Comparison of ENCODE assay signal across 8 cellular contexts in the genomic region with DNA sequence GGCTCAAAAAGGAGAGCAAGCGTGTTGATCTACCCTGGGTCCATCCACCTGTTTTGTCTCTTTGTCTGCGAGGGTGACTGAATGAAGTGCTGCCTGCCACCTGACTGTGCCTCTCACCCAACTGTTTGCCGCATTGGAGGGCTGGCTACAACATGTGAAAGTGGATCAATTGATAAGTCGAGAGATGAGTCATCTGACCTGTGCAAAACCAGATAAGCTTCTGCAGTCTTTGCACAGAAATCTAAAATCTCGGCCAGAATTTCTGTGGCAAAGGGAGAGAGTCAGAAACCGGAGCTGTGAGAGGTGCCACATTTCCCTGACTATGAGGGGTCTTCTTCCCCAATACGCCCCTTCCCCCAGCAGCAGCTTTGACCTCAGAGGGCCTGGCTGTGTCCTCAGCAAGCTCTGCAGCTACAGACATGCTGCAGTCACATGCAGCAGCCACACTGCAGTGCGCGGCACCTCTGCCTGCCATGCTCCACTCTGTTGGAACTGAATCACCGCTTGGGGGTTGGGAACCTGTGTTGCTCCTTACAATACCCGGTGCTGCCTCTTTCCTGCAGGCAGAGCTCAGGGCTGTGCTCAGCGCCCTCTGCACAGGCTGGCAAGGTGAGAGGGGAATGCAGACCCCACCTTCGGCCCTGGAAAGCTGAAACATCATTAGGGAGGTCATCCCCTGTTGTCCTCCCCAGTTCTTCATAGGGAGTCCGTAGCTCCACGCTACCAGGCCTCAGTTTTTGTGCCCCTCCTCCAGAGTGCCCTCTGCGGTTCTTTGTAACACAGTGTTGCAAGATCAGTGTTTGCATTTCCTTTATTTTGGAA. TPM values are rescaled to one million over a fixed set of nuclear protein-coding genes. Genes with fewer than 3 reads are reported as not detected.
DNase-seq lines count a peak whose midpoint lies in the region; ATAC-seq and TF ChIP-seq lines count a peak whose summit lies in the region.

No MANE protein-coding gene starts in this region.

- no peak for TF ChIP-seq CTCF in lower lobe of right lung (IDR thresholded peaks at IDR 0.05)
- TF ChIP-seq CTCF in endothelial cell (IDR thresholded peaks at IDR 0.05; ENCODE audit: unreplicated experiment) = no peak

- no peak overlapping the region for H3K4me3 ChIP-seq in Karpas-422 (ENCODE audit: low read length)
- H3K4me3 ChIP-seq in lower lobe of right lung = no peak overlapping the region

- H3K4me1 ChIP-seq in Karpas-422 (ENCODE audit: low read length) = no peaks in the 10 kb centered on the region
- peaks cover 13% of the 10 kb centered on the region for H3K4me1 ChIP-seq in lower lobe of right lung

- H4K20me1 ChIP-seq in Karpas-422 (ENCODE audit: insufficient read depth, low read depth, low read length) = no peaks in the 10 kb centered on the region

- H3K9me2 ChIP-seq in Karpas-422 (replicated peaks; ENCODE audit: insufficient read depth, low read length) = no peaks in the 10 kb centered on the region

- peak; percentile 61 to 65 for ATAC-seq in lower lobe of right lung
- no peak for ATAC-seq in GM18505 (IDR thresholded peaks at IDR 0.05; ENCODE audit: unreplicated experiment)

- H3K9me3 ChIP-seq in Karpas-422 (ENCODE audit: low read length) (no peaks in the 10 kb centered on the region), lower lobe of right lung (no peaks in the 10 kb centered on the region)

- H3K27me3 ChIP-seq in Karpas-422 (ENCODE audit: low read length) (no peaks in the 10 kb centered on the region), lower lobe of right lung (ENCODE audit: low read depth) (no peaks in the 10 kb centered on the region)

- H3K4me3 Mint-ChIP-seq in activated T-helper 2 cell treated with anti-CD3 and anti-CD28 coated beads, Interferon-gamma antibody, Interleukin-2, Interleukin-4, amounts not matched to agents 10 μg/mL and 5 μg/mL and 100 μg/mL, durations not matched to agents 14 hours and 24 hours and 36 hours (ENCODE audit: low read depth) = no peak overlapping the region
- H3K4me3 Mint-ChIP-seq in endothelial cell (ENCODE audit: unreplicated experiment) = no peak overlapping the region

- H3K27ac Mint-ChIP-seq in activated T-helper 2 cell treated with anti-CD3 and anti-CD28 coated beads, Interferon-gamma antibody, Interleukin-2, Interleukin-4, amounts not matched to agents 10 μg/mL and 5 μg/mL and 100 μg/mL, durations not matched to agents 14 hours and 24 hours and 36 hours = no peak overlapping the region
- H3K27ac Mint-ChIP-seq in endothelial cell (ENCODE audit: unreplicated experiment) = no peak overlapping the region

- H3K27me3 Mint-ChIP-seq in activated T-helper 2 cell treated with anti-CD3 and anti-CD28 coated beads, Interferon-gamma antibody, Interleukin-2, Interleukin-4, amounts not matched to agents 10 μg/mL and 5 μg/mL and 100 μg/mL, durations not matched to agents 14 hours and 24 hours and 36 hours (ENCODE audit: low read depth) = peaks cover 4% of the 10 kb centered on the region
- peaks cover 6% of the 10 kb centered on the region for H3K27me3 Mint-ChIP-seq in endothelial cell (ENCODE audit: unreplicated experiment)

- no peak overlapping the region for H3K9ac ChIP-seq in Karpas-422 (ENCODE audit: low read length)

- H2AFZ ChIP-seq in Karpas-422 (ENCODE audit: low read length) = no peak overlapping the region

- no peaks in the 10 kb centered on the region for H3K9me3 Mint-ChIP-seq in activated T-helper 2 cell treated with anti-CD3 and anti-CD28 coated beads, Interferon-gamma antibody, Interleukin-2, Interleukin-4, amounts not matched to agents 10 μg/mL and 5 μg/mL and 100 μg/mL, durations not matched to agents 14 hours and 24 hours and 36 hours
- H3K9me3 Mint-ChIP-seq in endothelial cell (ENCODE audit: unreplicated experiment) = no peaks in the 10 kb centered on the region

- H3K36me3 Mint-ChIP-seq in activated T-helper 2 cell treated with anti-CD3 and anti-CD28 coated beads, Interferon-gamma antibody, Interleukin-2, Interleukin-4, amounts not matched to agents 10 μg/mL and 5 μg/mL and 100 μg/mL, durations not matched to agents 14 hours and 24 hours and 36 hours (ENCODE audit: low read depth) = peaks cover 5% of the 10 kb centered on the region
- H3K36me3 Mint-ChIP-seq in endothelial cell (ENCODE audit: low read depth, unreplicated experiment) = no peaks in the 10 kb centered on the region

- H3K4me2 ChIP-seq in Karpas-422 (ENCODE audit: low read depth, low read length, poor library complexity, severe bottlenecking) = no peak overlapping the region

- DNase-seq in ELF-1 (ENCODE audit: low read depth, low spot score) = peak; percentile 64
- DNase-seq in Karpas-422 = peak; percentile 34
- peak; percentile 33 for DNase-seq in activated T-helper 2 cell treated with anti-CD3 and anti-CD28 coated beads, Interferon-gamma antibody, Interleukin-2, Interleukin-4, amounts not matched to agents 10 μg/mL and 5 μg/mL and 100 μg/mL, durations not matched to agents 14 hours and 24 hours and 36 hours (ENCODE audit: low spot score)
- DNase-seq in lower lobe of right lung = peak; percentile 51
- DNase-seq in endothelial cell (ENCODE audit: low spot score) = no peak
- DNase-seq in HuH-7 (ENCODE audit: low spot score) = no peak
- no peak for DNase-seq in MV-4-11 (lab: John Stamatoyannopoulos, UW)

- no peak overlapping the region for H3K27ac ChIP-seq in Karpas-422 (ENCODE audit: low read length)
- peak overlapping the region; percentile 31 for H3K27ac ChIP-seq in lower lobe of right lung

- no peak for TF ChIP-seq POLR2A in GM18505 (IDR thresholded peaks at IDR 0.05; ENCODE audit: borderline replicate concordance, extremely low read depth, insufficient read depth, insufficient read length)

- H3K36me3 ChIP-seq in Karpas-422 (ENCODE audit: insufficient read depth, low read length) (no peaks in the 10 kb centered on the region), lower lobe of right lung (peaks cover 5% of the 10 kb centered on the region)

- peaks cover 24% of the 10 kb centered on the region for H3K4me1 Mint-ChIP-seq in activated T-helper 2 cell treated with anti-CD3 and anti-CD28 coated beads, Interferon-gamma antibody, Interleukin-2, Interleukin-4, amounts not matched to agents 10 μg/mL and 5 μg/mL and 100 μg/mL, durations not matched to agents 14 hours and 24 hours and 36 hours (ENCODE audit: low read depth)
- H3K4me1 Mint-ChIP-seq in endothelial cell (ENCODE audit: unreplicated experiment) = peaks cover 20% of the 10 kb centered on the region

- intact Hi-C loops in activated T-helper 2 cell treated with anti-CD3 and anti-CD28 coated beads, Interferon-gamma antibody, Interleukin-2, Interleukin-4, amounts not matched to agents 10 μg/mL and 5 μg/mL and 100 μg/mL, durations not matched to agents 14 hours and 24 hours and 36 hours (cut with micrococcal nuclease) = no loop called here
- intact Hi-C loops in lower lobe of right lung (cut with DNase I) = no loop called here

- H3K79me2 ChIP-seq in Karpas-422 (ENCODE audit: low read length) = no peaks in the 10 kb centered on the region

RNA-seq across cellular contexts. Expression of a gene that starts 16.2 kb away (rescaled TPM):
- 1.9 TPM in 2 replicates for total RNA-seq in Karpas-422 (2014; rRNA removed; shearing (Covaris generic); ENCODE audit: low replicate concordance)
- 1.1 and 1.2 TPM in 2 replicates for total RNA-seq in activated T-helper 2 cell treated with anti-CD3 and anti-CD28 coated beads, Interferon-gamma antibody, Interleukin-2, Interleukin-4, amounts not matched to agents 10 μg/mL and 5 μg/mL and 100 μg/mL, durations not matched to agents 14 hours and 24 hours and 36 hours
- total RNA-seq in lower lobe of right lung (12.6 TPM), endothelial cell (ENCODE audit: unreplicated experiment) (2.7 TPM)

RNA-seq across cellular contexts. Expression of a gene that starts 43.1 kb away (rescaled TPM):
- total RNA-seq in Karpas-422 (2014; rRNA removed; shearing (Covaris generic); ENCODE audit: low replicate concordance) = 87.0 and 98.5 TPM in 2 replicates
- 121 and 138 TPM in 2 replicates for total RNA-seq in activated T-helper 2 cell treated with anti-CD3 and anti-CD28 coated beads, Interferon-gamma antibody, Interleukin-2, Interleukin-4, amounts not matched to agents 10 μg/mL and 5 μg/mL and 100 μg/mL, durations not matched to agents 14 hours and 24 hours and 36 hours
- total RNA-seq in lower lobe of right lung (126 TPM), endothelial cell (ENCODE audit: unreplicated experiment) (169 TPM)

RNA-seq across cellular contexts. Expression of a gene that starts 43.1 kb away (rescaled TPM):
- total RNA-seq in Karpas-422 (2014; rRNA removed; shearing (Covaris generic); ENCODE audit: low replicate concordance) = 22.0 and 31.6 TPM in 2 replicates
- 104 and 107 TPM in 2 replicates for total RNA-seq in activated T-helper 2 cell treated with anti-CD3 and anti-CD28 coated beads, Interferon-gamma antibody, Interleukin-2, Interleukin-4, amounts not matched to agents 10 μg/mL and 5 μg/mL and 100 μg/mL, durations not matched to agents 14 hours and 24 hours and 36 hours
- total RNA-seq in lower lobe of right lung (26.4 TPM), endothelial cell (ENCODE audit: unreplicated experiment) (39.3 TPM)

Comparison
In these comparisons a context has a peak if more than half of its experiments do, and no peak if none do; other contexts are left out.
1. DNase-seq: peak in ELF-1 (single experiment), Karpas-422 (single experiment), activated T-helper 2 cell treated with anti-CD3 and anti-CD28 coated beads, Interferon-gamma antibody, Interleukin-2, Interleukin-4, amounts not matched to agents 10 μg/mL and 5 μg/mL and 100 μg/mL, durations not matched to agents 14 hours and 24 hours and 36 hours (single experiment) and lower lobe of right lung (single experiment); none in endothelial cell (single experiment), HuH-7 (single experiment) and MV-4-11 (single experiment).